Comparison of ENCODE assay signal across 28 cellular contexts in genomic region chr1:155269381-155269780, GRCh38. TPM values are rescaled to one million over a fixed set of nuclear protein-coding genes. Genes with fewer than 3 reads are reported as not detected.
"Had no signal": no experiment of that assay in that cellular context is flagged by ENCODE, and none has a peak within 500 bp of the region (broad histone marks: within the 10 kb centered on the region; RNA-seq: fewer than 3 reads in every experiment).

No MANE protein-coding gene starts in this region.

- ATAC-seq: left ventricle myocardium superior; lower lobe of right lung; natural killer cell; sciatic nerve; stimulated activated memory B cell treated with anti-CD40 and anti-IgM and Interleukin-4, amounts not matched to agents 10 μg/mL and 1 μg/mL and 100 μg/mL, for 72 hours had no signal

- DNase-seq: cerebellar nuclear complex; dorsolateral prefrontal cortex; effector CD4-positive, alpha-beta T cell; esophagus squamous epithelium; foreskin melanocyte; hypothalamus; immature natural killer cell; islet precursor cell; left ventricle myocardium superior; lower lobe of right lung; natural killer cell; nucleus accumbens; stimulated activated CD4-positive, alpha-beta T cell treated with anti-CD3 and anti-CD28 coated beads, Interleukin-2, amount 100 ng/mL, for 24 hours; stimulated activated CD4-positive, alpha-beta T cell treated with anti-CD3 and anti-CD28 coated beads, Interleukin-4, amount 100 ng/mL, for 24 hours had no signal

- H3K4me3 ChIP-seq: dorsolateral prefrontal cortex, esophagus squamous epithelium, lower lobe of right lung, prostate gland, right atrium auricular region, smooth muscle cell, thoracic aorta, tibial nerve, upper lobe of left lung had no signal

- H3K27me3 ChIP-seq: dorsolateral prefrontal cortex, esophagus squamous epithelium, right atrium auricular region, tibial nerve, upper lobe of left lung had no signal

- H3K9me3 ChIP-seq: esophagus squamous epithelium, lower lobe of right lung, prostate gland, right atrium auricular region, thoracic aorta, tibial nerve, upper lobe of left lung had no signal

- H3K4me3 Mint-ChIP-seq: immature natural killer cell; natural killer cell; stimulated activated memory B cell treated with anti-CD40 and anti-IgM and Interleukin-4, amounts not matched to agents 10 μg/mL and 1 μg/mL and 100 μg/mL, for 72 hours; stimulated activated naive CD8-positive, alpha-beta T cell treated with anti-CD3 and anti-CD28 coated beads, Interleukin-15, Interleukin-2, amounts not matched to agents 100 ng/mL and 50 ng/mL, for 24 hours had no signal

- H3K9me3 Mint-ChIP-seq: immature natural killer cell; natural killer cell; stimulated activated memory B cell treated with anti-CD40 and anti-IgM and Interleukin-4, amounts not matched to agents 10 μg/mL and 1 μg/mL and 100 μg/mL, for 72 hours; stimulated activated naive CD8-positive, alpha-beta T cell treated with anti-CD3 and anti-CD28 coated beads, Interleukin-15, Interleukin-2, amounts not matched to agents 100 ng/mL and 50 ng/mL, for 24 hours had no signal

- FAIRE-seq: urothelium cell line had no signal

- H3K4me1 ChIP-seq: prostate gland had no signal

- H3K27ac Mint-ChIP-seq: natural killer cell; stimulated activated memory B cell treated with anti-CD40 and anti-IgM and Interleukin-4, amounts not matched to agents 10 μg/mL and 1 μg/mL and 100 μg/mL, for 72 hours; stimulated activated naive CD8-positive, alpha-beta T cell treated with anti-CD3 and anti-CD28 coated beads, Interleukin-15, Interleukin-2, amounts not matched to agents 100 ng/mL and 50 ng/mL, for 24 hours had no signal

- H3K4me2 ChIP-seq: smooth muscle cell had no signal

- H3K27me3 Mint-ChIP-seq: stimulated activated memory B cell treated with anti-CD40 and anti-IgM and Interleukin-4, amounts not matched to agents 10 μg/mL and 1 μg/mL and 100 μg/mL, for 72 hours; stimulated activated naive CD8-positive, alpha-beta T cell treated with anti-CD3 and anti-CD28 coated beads, Interleukin-15, Interleukin-2, amounts not matched to agents 100 ng/mL and 50 ng/mL, for 24 hours had no signal

- H3K27ac ChIP-seq: dorsolateral prefrontal cortex, epithelial cell of prostate, esophagus squamous epithelium, lower lobe of right lung, prostate gland, right atrium auricular region, thoracic aorta, tibial nerve, upper lobe of left lung had no signal

RNA-seq across cellular contexts. Expression of gene PKLR, which starts 31.9 kb away (rescaled TPM):
- total RNA-seq: left ventricle myocardium superior, lower lobe of right lung, mesenteric fat pad, mononuclear cell, osteocyte, prostate gland, right atrium auricular region, sciatic nerve, smooth muscle cell, thoracic aorta had no signal
- polyA plus RNA-seq: immature natural killer cell, smooth muscle cell had no signal
